Comparison of ENCODE assay signal across 18 cellular contexts in genomic region chr11:5591613-5592012, GRCh38. TPM values are rescaled to one million over a fixed set of nuclear protein-coding genes. Genes with fewer than 3 reads are reported as not detected.
"Had no signal": no experiment of that assay in that cellular context is flagged by ENCODE, and none has a peak within 500 bp of the region (broad histone marks: within the 10 kb centered on the region; RNA-seq: fewer than 3 reads in every experiment).

No MANE protein-coding gene starts in this region.

- H3K9me3 ChIP-seq: gastrocnemius medialis, heart right ventricle, ovary, thyroid gland had no signal

- H3K4me1 ChIP-seq: gastrocnemius medialis had no signal

- FAIRE-seq: islet of Langerhans had no signal

- DNase-seq: activated CD8-positive, alpha-beta memory T cell treated with anti-CD3 and anti-CD28 coated beads, Interleukin-2, amount 50 U/mL, for 48 hours; activated naive CD8-positive, alpha-beta T cell treated with anti-CD3 and anti-CD28 coated beads, Interleukin-2, amount 10 ng/mL, durations not matched to agents 7 days and 5 days; aorta; cerebellar nuclear complex; effector CD8-positive, alpha-beta T cell; gastrocnemius medialis; heart right ventricle; ovary; T-helper 1 cell; T1000; thyroid gland had no signal

- H3K36me3 ChIP-seq: gastrocnemius medialis, heart right ventricle, ovary, thyroid gland had no signal

- H3K4me3 Mint-ChIP-seq: activated naive CD8-positive, alpha-beta T cell treated with anti-CD3 and anti-CD28 coated beads, Interleukin-2, amount 10 ng/mL, durations not matched to agents 7 days and 5 days had no signal

- ATAC-seq: gastrocnemius medialis, heart right ventricle, sciatic nerve, SK-N-SH treated with all-trans-retinoic acid at 6 μM for 48 hours had no signal

- H3K27ac Mint-ChIP-seq: activated naive CD8-positive, alpha-beta T cell treated with anti-CD3 and anti-CD28 coated beads, Interleukin-2, amount 10 ng/mL, durations not matched to agents 7 days and 5 days had no signal

- H3K27ac ChIP-seq: gastrocnemius medialis, heart right ventricle, ovary, thyroid gland, VCaP had no signal

- H3K27me3 ChIP-seq: gastrocnemius medialis, heart right ventricle, ovary, thyroid gland had no signal

- H3K4me3 ChIP-seq: gastrocnemius medialis, heart right ventricle, lung, ovary, thyroid gland had no signal

RNA-seq across cellular contexts. Expression of gene OR52B6, which starts 10.9 kb away (rescaled TPM):
- total RNA-seq: activated naive CD8-positive, alpha-beta T cell treated with anti-CD3 and anti-CD28 coated beads, Interleukin-2, amount 10 ng/mL, durations not matched to agents 7 days and 5 days; aorta; fibroblast of lung; gastrocnemius medialis; heart right ventricle; lung; ovary; pulmonary artery endothelial cell; sciatic nerve; thyroid gland had no signal

RNA-seq across cellular contexts. Expression of gene OR52H1, which starts 43.3 kb away (rescaled TPM):
- total RNA-seq: activated naive CD8-positive, alpha-beta T cell treated with anti-CD3 and anti-CD28 coated beads, Interleukin-2, amount 10 ng/mL, durations not matched to agents 7 days and 5 days; gastrocnemius medialis; heart right ventricle; pulmonary artery endothelial cell had no signal
